ENCODE assay signal across 28 cellular contexts in the genomic region with DNA sequence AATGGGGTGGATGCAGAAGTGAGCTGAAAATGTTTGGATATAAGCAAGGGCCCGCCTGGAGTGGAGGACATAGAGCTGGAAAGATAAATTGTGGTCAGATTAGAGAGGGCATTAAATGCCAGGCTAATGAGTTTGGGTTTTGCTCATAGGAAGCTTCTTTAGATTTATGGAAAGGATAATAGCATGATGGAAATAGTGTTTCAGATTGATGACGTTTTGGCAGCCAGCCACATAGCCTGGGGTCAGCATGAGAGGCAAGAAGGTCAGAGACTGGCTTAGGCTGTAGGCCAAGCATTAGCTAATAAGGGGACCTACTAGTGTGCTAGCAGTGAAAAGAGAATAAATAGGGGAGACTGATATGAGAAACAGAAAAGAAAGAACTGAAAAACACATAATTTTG.
DNase-seq lines count a peak whose midpoint lies in the region; ATAC-seq and TF ChIP-seq lines count a peak whose summit lies in the region.
"Had no signal": no experiment of that assay in that cellular context is flagged by ENCODE, and none has a peak within 500 bp of the region (broad histone marks: within the 10 kb centered on the region; RNA-seq: fewer than 3 reads in every experiment).

No MANE protein-coding gene starts in this region.

- H3K9ac ChIP-seq in SK-N-SH = no peak overlapping the region
- H3K9ac ChIP-seq: BLaER1, KMS-11 had no signal

- no peak overlapping the region for H3K4me2 ChIP-seq in SK-N-SH
- H3K4me2 ChIP-seq: BLaER1, KMS-11 had no signal

- peak; percentile 57 for DNase-seq in SK-N-SH
- peak; percentile 41 for DNase-seq in M059J (ENCODE audit: low read depth)
- peak; percentile 89 for DNase-seq in NCI-H226
- no peak for DNase-seq in nephron progenitor cell
- no peak for DNase-seq in dedifferentiated amniotic fluid mesenchymal stem cell (ENCODE audit: extremely low spot score)
- DNase-seq: activated CD4-positive, alpha-beta T cell treated with anti-CD3 and anti-CD28 coated beads, Interleukin-2, amount 10 ng/mL, durations not matched to agents 7 days and 5 days; activated T-cell treated with anti-CD3 and anti-CD28 coated beads, Interleukin-2, amount 50 U/mL, for 24 hours; COR-L47; DND-41; dorsolateral prefrontal cortex; MV-4-11; NCI-H1930; NCI-H524 treated with DMSO at 0.1 percent for 48 hours; stimulated activated CD4-positive, alpha-beta T cell treated with anti-CD3 and anti-CD28 coated beads, Interleukin-15, amount 100 ng/mL, for 24 hours; stimulated activated naive CD4-positive, alpha-beta T cell; upper lobe of right lung; WERI-Rb-1 had no signal

- H3K36me3 Mint-ChIP-seq in nephron progenitor cell (ENCODE audit: low read depth) = no peaks in the 10 kb centered on the region
- H3K36me3 Mint-ChIP-seq in activated T-helper 17 cell treated with anti-CD3 and anti-CD28 coated beads, Interleukin-2, amount 50 U/mL, for 72 hours (ENCODE audit: low read depth) = no peaks in the 10 kb centered on the region
- H3K36me3 Mint-ChIP-seq: memory B cell had no signal

- peak overlapping the region; percentile 11 for H3K27ac Mint-ChIP-seq in nephron progenitor cell
- no peak overlapping the region for H3K27ac Mint-ChIP-seq in activated T-helper 17 cell treated with anti-CD3 and anti-CD28 coated beads, Interleukin-2, amount 50 U/mL, for 72 hours
- H3K27ac Mint-ChIP-seq: activated CD4-positive, alpha-beta T cell treated with anti-CD3 and anti-CD28 coated beads, Interleukin-2, amount 10 ng/mL, durations not matched to agents 7 days and 5 days; activated T-cell treated with anti-CD3 and anti-CD28 coated beads, Interleukin-2, amount 50 U/mL, for 24 hours; memory B cell; progenitor cell of endocrine pancreas had no signal

- peak in 1 of 2 experiments; percentile 50; a peak in 1 of 4 replicates for TF ChIP-seq EP300 in SK-N-SH (IDR thresholded peaks at IDR 0.05; ENCODE audit: borderline replicate concordance in 1 of 2, low read depth in 1 of 2, low read length in 1 of 2)

- H3K4me1 ChIP-seq in SK-N-SH (ENCODE audit: control insufficient read depth in 1 of 2, insufficient read depth in 2 of 2, low read depth in 1 of 2, low read length in 1 of 2) = peaks cover 0 to 6% of the 10 kb centered on the region in 2 experiments; a peak in 2 of 4 replicates
- H3K4me1 ChIP-seq: BLaER1, suprapubic skin, upper lobe of right lung had no signal

- no peaks in the 10 kb centered on the region for H3K9me2 ChIP-seq in SK-N-SH

- WGBS in SK-N-SH (ENCODE audit: low lambda C conversion rate) = 10% methylated on average over 2 of the region's 2 CpGs

- no peak for ATAC-seq in SK-N-SH treated with all-trans-retinoic acid at 6 μM for 48 hours
- ATAC-seq in HG03342 (IDR thresholded peaks at IDR 0.05; ENCODE audit: unreplicated experiment) = no peak
- ATAC-seq in activated T-helper 17 cell treated with anti-CD3 and anti-CD28 coated beads, Interleukin-2, amount 50 U/mL, for 72 hours (replicated peaks) = no peak
- ATAC-seq: left lobe of liver, upper lobe of right lung had no signal

- H4K20me1 ChIP-seq in SK-N-SH (ENCODE audit: insufficient read depth) = no peaks in the 10 kb centered on the region
- H4K20me1 ChIP-seq: BLaER1 had no signal

- TF ChIP-seq CTCF in SK-N-SH (IDR thresholded peaks at IDR 0.05) = no peak
- TF ChIP-seq CTCF in nephron progenitor cell (IDR thresholded peaks at IDR 0.05) = no peak

- no peaks in the 10 kb centered on the region for H3K79me2 ChIP-seq in SK-N-SH (ENCODE audit: insufficient read depth)

- peaks cover 49% of the 10 kb centered on the region for H3K4me1 Mint-ChIP-seq in nephron progenitor cell
- no peaks in the 10 kb centered on the region for H3K4me1 Mint-ChIP-seq in activated T-helper 17 cell treated with anti-CD3 and anti-CD28 coated beads, Interleukin-2, amount 50 U/mL, for 72 hours
- H3K4me1 Mint-ChIP-seq: activated CD4-positive, alpha-beta T cell treated with anti-CD3 and anti-CD28 coated beads, Interleukin-2, amount 10 ng/mL, durations not matched to agents 7 days and 5 days; memory B cell had no signal

- no peaks in the 10 kb centered on the region for H3K9me3 Mint-ChIP-seq in nephron progenitor cell
- H3K9me3 Mint-ChIP-seq in activated T-helper 17 cell treated with anti-CD3 and anti-CD28 coated beads, Interleukin-2, amount 50 U/mL, for 72 hours = no peaks in the 10 kb centered on the region
- H3K9me3 Mint-ChIP-seq: activated CD4-positive, alpha-beta T cell treated with anti-CD3 and anti-CD28 coated beads, Interleukin-2, amount 10 ng/mL, durations not matched to agents 7 days and 5 days; activated T-cell treated with anti-CD3 and anti-CD28 coated beads, Interleukin-2, amount 50 U/mL, for 24 hours; memory B cell had no signal

- TF ChIP-seq RAD21 in SK-N-SH (IDR thresholded peaks at IDR 0.05; ENCODE audit: low read length) = no peak

- H3K27ac ChIP-seq in SK-N-SH (ENCODE audit: low read depth in 2 of 2, low read length in 1 of 2) = peak overlapping the region in 1 of 2 experiments; percentile 59; a peak in 1 of 4 replicates
- H3K27ac ChIP-seq: BLaER1, dorsolateral prefrontal cortex, KMS-11, neutrophil, RWPE1, suprapubic skin, upper lobe of right lung, WERI-Rb-1 had no signal

- CTCF ChIA-PET in SK-N-SH (lab: Yijun Ruan, JAX) = interaction anchor here (1.0 to 1.2 kb wide), 2 partner anchors 194 to 240 kb away, joined by 3 to 5 read pairs; no protein-coding TSS in a partner anchor

- H3K4me3 Mint-ChIP-seq in nephron progenitor cell = no peak overlapping the region
- no peak overlapping the region for H3K4me3 Mint-ChIP-seq in activated T-helper 17 cell treated with anti-CD3 and anti-CD28 coated beads, Interleukin-2, amount 50 U/mL, for 72 hours
- H3K4me3 Mint-ChIP-seq: activated CD4-positive, alpha-beta T cell treated with anti-CD3 and anti-CD28 coated beads, Interleukin-2, amount 10 ng/mL, durations not matched to agents 7 days and 5 days; activated T-cell treated with anti-CD3 and anti-CD28 coated beads, Interleukin-2, amount 50 U/mL, for 24 hours; memory B cell had no signal

- no peaks in the 10 kb centered on the region for H3K36me3 ChIP-seq in SK-N-SH (replicated peaks in 1 of 2; ENCODE audit: control insufficient read depth in 1 of 2, insufficient read depth in 2 of 2, low read length in 1 of 2)
- H3K36me3 ChIP-seq: BLaER1, neutrophil, suprapubic skin, upper lobe of right lung, WERI-Rb-1 had no signal

- H2AFZ ChIP-seq in SK-N-SH (ENCODE audit: low read depth) = no peak overlapping the region

- POLR2A ChIA-PET in SK-N-SH (lab: Yijun Ruan, JAX) = no interaction called here

- no peaks in the 10 kb centered on the region for H3F3A ChIP-seq in SK-N-SH (replicated peaks; ENCODE audit: insufficient read depth)

- peaks cover 4% of the 10 kb centered on the region for H3K27me3 Mint-ChIP-seq in nephron progenitor cell (ENCODE audit: low read depth, poor library complexity)
- peaks cover 5% of the 10 kb centered on the region for H3K27me3 Mint-ChIP-seq in activated T-helper 17 cell treated with anti-CD3 and anti-CD28 coated beads, Interleukin-2, amount 50 U/mL, for 72 hours
- H3K27me3 Mint-ChIP-seq: memory B cell, progenitor cell of endocrine pancreas had no signal

- no peaks in the 10 kb centered on the region for H3K9me3 ChIP-seq in SK-N-SH
- H3K9me3 ChIP-seq: BLaER1, neutrophil, suprapubic skin, upper lobe of right lung had no signal

- H3K4me3 ChIP-seq in SK-N-SH (ENCODE audit: low read depth in 2 of 2, low read length in 1 of 2) = no peak overlapping the region
- H3K4me3 ChIP-seq: BLaER1, dorsolateral prefrontal cortex, suprapubic skin, upper lobe of right lung had no signal

- H3K27me3 ChIP-seq in SK-N-SH (ENCODE audit: insufficient read depth) = no peaks in the 10 kb centered on the region
- H3K27me3 ChIP-seq: BLaER1, dorsolateral prefrontal cortex, neutrophil, suprapubic skin, upper lobe of right lung had no signal

TF ChIP-seq in SK-N-SH, 30 proteins besides CTCF, POLR2A, EP300 and RAD21:
- TF ChIP-seq RCOR1 (IDR thresholded peaks at IDR 0.05; ENCODE audit: low read length) = 0 out of 2 replicates have a peak, but pooled peaks have one; percentile 16
- peak; percentile 46; the same call in 1 of the 2 replicates for TF ChIP-seq NFIC (IDR thresholded peaks at IDR 0.05; ENCODE audit: borderline replicate concordance)
- no peak for TF ChIP-seq MEF2A (IDR thresholded peaks at IDR 0.05; ENCODE audit: borderline replicate concordance, low read depth)
- TF ChIP-seq, protein P1, sequence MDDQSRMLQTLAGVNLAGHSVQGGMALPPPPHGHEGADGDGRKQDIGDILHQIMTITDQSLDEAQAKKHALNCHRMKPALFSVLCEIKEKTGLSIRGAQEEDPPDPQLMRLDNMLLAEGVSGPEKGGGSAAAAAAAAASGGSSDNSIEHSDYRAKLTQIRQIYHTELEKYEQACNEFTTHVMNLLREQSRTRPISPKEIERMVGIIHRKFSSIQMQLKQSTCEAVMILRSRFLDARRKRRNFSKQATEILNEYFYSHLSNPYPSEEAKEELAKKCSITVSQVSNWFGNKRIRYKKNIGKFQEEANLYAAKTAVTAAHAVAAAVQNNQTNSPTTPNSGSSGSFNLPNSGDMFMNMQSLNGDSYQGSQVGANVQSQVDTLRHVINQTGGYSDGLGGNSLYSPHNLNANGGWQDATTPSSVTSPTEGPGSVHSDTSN (IDR thresholded peaks at IDR 0.05) = 0 out of 2 replicates have a peak, but pooled peaks have one; percentile 18
- TF ChIP-seq GATA2 (CRISPR knock-in tag; IDR thresholded peaks at IDR 0.05) = peak; percentile 39; the same call in 1 of the 2 replicates

TF ChIP-seq in SK-N-SH treated with all-trans-retinoic acid at 6 μM for 48 hours, 23 proteins besides CTCF, POLR2A, EP300 and RAD21 (continues in another document):
- TF ChIP-seq BACH2 (CRISPR knock-in tag; IDR thresholded peaks at IDR 0.05; ENCODE audit: borderline replicate concordance) = no peak
- TF ChIP-seq ARNTL (CRISPR knock-in tag; IDR thresholded peaks at IDR 0.05; ENCODE audit: borderline replicate concordance, low read depth) = no peak
- no peak for TF ChIP-seq OSR1 (CRISPR knock-in tag; IDR thresholded peaks at IDR 0.05)

Comparison
In these comparisons a context has a peak if more than half of its experiments do, and no peak if none do; other contexts are left out.
1. DNase-seq: peak in SK-N-SH (single experiment), M059J (single experiment) and NCI-H226 (single experiment); none in nephron progenitor cell (single experiment) and dedifferentiated amniotic fluid mesenchymal stem cell (single experiment).